7 cellular contexts compared by ENCODE assay signal in the genomic region with DNA sequence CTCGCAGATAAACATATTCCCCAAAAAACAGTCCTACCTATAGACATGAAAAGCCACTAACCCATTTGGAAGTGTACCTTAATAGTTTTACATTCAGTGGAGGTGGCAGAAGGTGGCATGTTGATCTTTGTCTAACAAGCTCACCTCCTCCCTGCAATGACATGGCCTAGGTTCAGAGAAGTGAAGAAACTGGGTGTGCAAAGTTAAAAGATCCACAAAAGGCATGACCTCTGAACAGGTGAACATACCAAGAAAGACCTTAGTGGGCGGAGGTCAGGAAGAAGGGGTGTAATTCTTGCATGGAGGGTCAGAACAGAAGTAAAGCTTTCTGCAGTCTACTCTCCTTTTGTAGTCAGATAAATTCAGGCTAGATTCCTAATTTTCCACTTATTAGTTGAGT. TPM values are rescaled to one million over a fixed set of nuclear protein-coding genes. Genes with fewer than 3 reads are reported as not detected.
DNase-seq lines count a peak whose midpoint lies in the region; ATAC-seq, FAIRE-seq and TF ChIP-seq lines count a peak whose summit lies in the region.

No MANE protein-coding gene starts in this region.

- H3K27ac Mint-ChIP-seq in endothelial cell (ENCODE audit: unreplicated experiment) (peak overlapping the region; percentile 24), osteocyte (ENCODE audit: unreplicated experiment) (peak overlapping the region; percentile 87)

- ATAC-seq in HG03457 (IDR thresholded peaks at IDR 0.05; ENCODE audit: unreplicated experiment) (no peak), HG03378 (IDR thresholded peaks at IDR 0.05; ENCODE audit: unreplicated experiment) (no peak)

- H3K4me3 Mint-ChIP-seq in endothelial cell (ENCODE audit: unreplicated experiment) (peak overlapping the region; percentile 95), osteocyte (ENCODE audit: unreplicated experiment) (peak overlapping the region; percentile 93)

- peak; percentile 47 for FAIRE-seq in GM12891 (lab: Jason Lieb, UNC)

- no peak for TF ChIP-seq POLR2A in GM12891 (IDR thresholded peaks at IDR 0.05; ENCODE audit: low read depth, low read length)

- H3K27me3 Mint-ChIP-seq in endothelial cell (ENCODE audit: unreplicated experiment) = no peaks in the 10 kb centered on the region
- H3K27me3 Mint-ChIP-seq in osteocyte (ENCODE audit: unreplicated experiment) = peaks cover 5% of the 10 kb centered on the region

- H3K36me3 Mint-ChIP-seq in endothelial cell (ENCODE audit: low read depth, unreplicated experiment) = peaks cover 2% of the 10 kb centered on the region
- H3K36me3 Mint-ChIP-seq in osteocyte (ENCODE audit: unreplicated experiment) = peaks cover 3% of the 10 kb centered on the region

- H3K4me1 Mint-ChIP-seq in endothelial cell (ENCODE audit: unreplicated experiment) (peaks cover 15% of the 10 kb centered on the region), osteocyte (ENCODE audit: unreplicated experiment) (peaks cover 16% of the 10 kb centered on the region)

- TF ChIP-seq CTCF in endothelial cell (IDR thresholded peaks at IDR 0.05; ENCODE audit: unreplicated experiment) (no peak), osteocyte (IDR thresholded peaks at IDR 0.05) (no peak)

- no peaks in the 10 kb centered on the region for H3K9me3 Mint-ChIP-seq in endothelial cell (ENCODE audit: unreplicated experiment)
- H3K9me3 Mint-ChIP-seq in osteocyte (ENCODE audit: unreplicated experiment) = no peaks in the 10 kb centered on the region

- DNase-seq in GM12891 (ENCODE audit: insufficient read length, low spot score) (no peak), NCI-H69 (lab: John Stamatoyannopoulos, UW) (peak; percentile 9), endothelial cell (ENCODE audit: low spot score) (no peak), osteocyte (ENCODE audit: extremely low spot score, unreplicated experiment) (no peak), OCI-M2 (lab: John Stamatoyannopoulos, UW; ENCODE audit: unreplicated experiment) (no peak)

TF ChIP-seq in GM12891, 5 proteins besides CTCF, POLR2A, EP300 and RAD21:
- no peak for TF ChIP-seq SPI1 (IDR thresholded peaks at IDR 0.05; ENCODE audit: low read depth, low read length)
- TF ChIP-seq TAF1 (IDR thresholded peaks at IDR 0.05; ENCODE audit: low read depth, low read length) = no peak
- no peak for TF ChIP-seq PAX5 (IDR thresholded peaks at IDR 0.05; ENCODE audit: insufficient read depth, low read length, severe bottlenecking)
- no peak for TF ChIP-seq POLR2AphosphoS5 (IDR thresholded peaks at IDR 0.05; ENCODE audit: low read depth, low read length)
- no peak for TF ChIP-seq POU2F2 (IDR thresholded peaks at IDR 0.05; ENCODE audit: low read depth, low read length)
TF ChIP-seq in GM12891: peak in this region for 0.

RNA-seq across cellular contexts. Expression of gene MRPL3, which starts 0.8 kb away (rescaled TPM):
- polyA plus RNA-seq in GM12891 (2012; ENCODE audit: low read depth, missing spikeins) = 95.4 TPM
- 37.1 TPM for total RNA-seq in endothelial cell (ENCODE audit: unreplicated experiment)
- 37.4 and 39.9 TPM in 2 replicates for total RNA-seq in osteocyte
